20 cellular contexts compared by ENCODE assay signal in the genomic region with DNA sequence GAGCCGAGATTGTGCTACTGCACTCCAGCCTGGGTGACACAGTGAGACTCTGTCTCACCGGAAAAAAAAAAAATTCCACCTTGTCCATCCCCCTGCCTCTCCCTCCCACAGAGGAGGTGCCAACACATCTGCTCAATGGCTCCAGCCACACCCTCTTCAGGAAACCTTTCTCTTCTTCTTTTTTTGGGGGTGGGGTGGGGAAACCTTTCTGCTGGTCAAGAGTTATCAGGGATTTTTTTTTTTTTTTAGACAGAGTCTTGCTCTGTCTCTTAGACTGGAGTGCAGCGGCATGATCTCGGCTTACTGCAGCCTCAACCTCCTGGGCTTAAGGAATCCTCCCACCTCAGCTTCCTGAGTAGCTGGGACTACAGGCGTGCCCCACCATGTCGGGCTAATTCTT. TPM values are rescaled to one million over a fixed set of nuclear protein-coding genes. Genes with fewer than 3 reads are reported as not detected.
DNase-seq lines count a peak whose midpoint lies in the region; ATAC-seq, FAIRE-seq and TF ChIP-seq lines count a peak whose summit lies in the region.
"Had no signal": no experiment of that assay in that cellular context is flagged by ENCODE, and none has a peak within 500 bp of the region (broad histone marks: within the 10 kb centered on the region; RNA-seq: fewer than 3 reads in every experiment).

No MANE protein-coding gene starts in this region.

- H3K4me3 ChIP-seq in mucosa of descending colon, result no peak overlapping the region
- H3K4me3 ChIP-seq in kidney (ENCODE audit: low read length in 2 of 2), result no peak overlapping the region
- no peak overlapping the region for H3K4me3 ChIP-seq in A673 (ENCODE audit: low read depth, low read length, poor library complexity, severe bottlenecking)
- H3K4me3 ChIP-seq: suprapubic skin had no signal

- intact Hi-C loops in activated T-helper 2 cell treated with anti-CD3 and anti-CD28 coated beads, Interferon-gamma antibody, Interleukin-2, Interleukin-4, amounts not matched to agents 10 μg/mL and 5 μg/mL and 100 μg/mL, durations not matched to agents 14 hours and 24 hours and 36 hours (cut with micrococcal nuclease), result loop anchor here (5.0 kb wide), 1 partner anchor 35 kb away; no protein-coding TSS in a partner anchor
- intact Hi-C loops in mucosa of descending colon (cut with DNase I, micrococcal nuclease) (no loop called here), kidney (cut with DNase I) (no loop called here), A673 (cut with micrococcal nuclease; ENCODE audit: unreplicated experiment) (no loop called here)

- DNase-seq in NOMO-1 (lab: John Stamatoyannopoulos, UW; ENCODE audit: unreplicated experiment in 2 of 2), result peak; percentile 1 to 20
- no peak for DNase-seq in NOMO-1 treated with DMSO at 0.1 percent for 48 hours (lab: John Stamatoyannopoulos, UW; ENCODE audit: unreplicated experiment)
- peak; percentile 63 for DNase-seq in NCI-H226
- no peak for DNase-seq in activated T-helper 2 cell treated with anti-CD3 and anti-CD28 coated beads, Interferon-gamma antibody, Interleukin-2, Interleukin-4, amounts not matched to agents 10 μg/mL and 5 μg/mL and 100 μg/mL, durations not matched to agents 14 hours and 24 hours and 36 hours (ENCODE audit: low spot score)
- no peak for DNase-seq in mucosa of descending colon
- DNase-seq in kidney, result no peak
- DNase-seq in A673 (ENCODE audit: low spot score), result no peak
- DNase-seq: DND-41; effector memory CD4-positive, alpha-beta T cell; NCI-H1105; retina; T-helper 9 cell had no signal

- ATAC-seq in mucosa of descending colon, result peak; percentile 30
- ATAC-seq in HG03565 (IDR thresholded peaks at IDR 0.05; ENCODE audit: unreplicated experiment), result no peak
- ATAC-seq: foreskin keratinocyte had no signal

- FAIRE-seq in kidney (lab: Jason Lieb, UNC), result no peak

- H3K4me1 ChIP-seq in mucosa of descending colon (ENCODE audit: low read depth) (peaks cover 12% of the 10 kb centered on the region), kidney (ENCODE audit: control insufficient read depth in 1 of 2, insufficient read depth in 1 of 2, low read depth in 1 of 2, low read length in 2 of 2) (no peaks in the 10 kb centered on the region), A673 (ENCODE audit: insufficient read depth, low read length, poor library complexity, severe bottlenecking) (no peaks in the 10 kb centered on the region)

- H3K9ac ChIP-seq in kidney (ENCODE audit: low read length in 2 of 2), result no peak overlapping the region
- H3K9ac ChIP-seq: KMS-11 had no signal

- CTCF ChIA-PET in A673 (lab: Charles Lee), result no interaction called here

- H3K9me3 Mint-ChIP-seq in activated T-helper 2 cell treated with anti-CD3 and anti-CD28 coated beads, Interferon-gamma antibody, Interleukin-2, Interleukin-4, amounts not matched to agents 10 μg/mL and 5 μg/mL and 100 μg/mL, durations not matched to agents 14 hours and 24 hours and 36 hours, result no peaks in the 10 kb centered on the region

- POLR2A ChIA-PET in A673 (lab: Charles Lee; ENCODE audit: low non-redundant PET), result no interaction called here

- H3K9me3 ChIP-seq in mucosa of descending colon (no peaks in the 10 kb centered on the region), kidney (ENCODE audit: control insufficient read depth in 1 of 2, low read length in 2 of 2) (no peaks in the 10 kb centered on the region), A673 (ENCODE audit: low read depth, low read length, poor library complexity, severe bottlenecking) (no peaks in the 10 kb centered on the region)
- H3K9me3 ChIP-seq: suprapubic skin had no signal

- BruUV-seq in A673 (replicated peaks; lab: Mats Ljungman, UMichigan), result no TSS peak

- peaks cover 73% of the 10 kb centered on the region for H3K4me1 Mint-ChIP-seq in activated T-helper 2 cell treated with anti-CD3 and anti-CD28 coated beads, Interferon-gamma antibody, Interleukin-2, Interleukin-4, amounts not matched to agents 10 μg/mL and 5 μg/mL and 100 μg/mL, durations not matched to agents 14 hours and 24 hours and 36 hours (ENCODE audit: low read depth)

- no peaks in the 10 kb centered on the region for H3K27me3 Mint-ChIP-seq in activated T-helper 2 cell treated with anti-CD3 and anti-CD28 coated beads, Interferon-gamma antibody, Interleukin-2, Interleukin-4, amounts not matched to agents 10 μg/mL and 5 μg/mL and 100 μg/mL, durations not matched to agents 14 hours and 24 hours and 36 hours (ENCODE audit: low read depth)

- peak overlapping the region; percentile 96 for H3K27ac Mint-ChIP-seq in activated T-helper 2 cell treated with anti-CD3 and anti-CD28 coated beads, Interferon-gamma antibody, Interleukin-2, Interleukin-4, amounts not matched to agents 10 μg/mL and 5 μg/mL and 100 μg/mL, durations not matched to agents 14 hours and 24 hours and 36 hours

- no peaks in the 10 kb centered on the region for H3K27me3 ChIP-seq in A673 (replicated peaks; ENCODE audit: insufficient read depth, low read depth, low read length, poor library complexity)
- H3K27me3 ChIP-seq: foreskin keratinocyte, suprapubic skin had no signal

- TF ChIP-seq CTCF in mucosa of descending colon (IDR thresholded peaks at IDR 0.05), result no peak
- no peak for TF ChIP-seq CTCF in kidney (IDR thresholded peaks at IDR 0.05; ENCODE audit: borderline replicate concordance, extremely low read depth, insufficient read depth)
- no peak for TF ChIP-seq CTCF in A673 (conservative IDR thresholded peaks at IDR 0.05; ENCODE audit: low read depth, low read length)

- H3K36me3 Mint-ChIP-seq in activated T-helper 2 cell treated with anti-CD3 and anti-CD28 coated beads, Interferon-gamma antibody, Interleukin-2, Interleukin-4, amounts not matched to agents 10 μg/mL and 5 μg/mL and 100 μg/mL, durations not matched to agents 14 hours and 24 hours and 36 hours (ENCODE audit: low read depth), result peaks cover 9% of the 10 kb centered on the region

- H3K4me3 Mint-ChIP-seq in activated T-helper 2 cell treated with anti-CD3 and anti-CD28 coated beads, Interferon-gamma antibody, Interleukin-2, Interleukin-4, amounts not matched to agents 10 μg/mL and 5 μg/mL and 100 μg/mL, durations not matched to agents 14 hours and 24 hours and 36 hours (ENCODE audit: low read depth), result no peak overlapping the region

- no peaks in the 10 kb centered on the region for H3K36me3 ChIP-seq in mucosa of descending colon (ENCODE audit: low read depth)
- no peaks in the 10 kb centered on the region for H3K36me3 ChIP-seq in kidney (ENCODE audit: control insufficient read depth in 1 of 2, insufficient read depth in 2 of 2, low read length in 2 of 2)
- H3K36me3 ChIP-seq in A673 (ENCODE audit: insufficient read depth, low read length, poor library complexity, severe bottlenecking), result no peaks in the 10 kb centered on the region

- H3K27ac ChIP-seq in kidney (ENCODE audit: low read depth in 2 of 2, low read length in 2 of 2) (no peak overlapping the region), A673 (ENCODE audit: low read depth, low read length, poor library complexity, severe bottlenecking) (no peak overlapping the region)
- H3K27ac ChIP-seq: 22Rv1, C4-2B, KMS-11, suprapubic skin had no signal

RNA-seq across cellular contexts. Expression of gene TNS4, which starts 18.7 kb away (rescaled TPM):
- 8.7 and 9.0 TPM in 2 replicates for total RNA-seq in activated T-helper 2 cell treated with anti-CD3 and anti-CD28 coated beads, Interferon-gamma antibody, Interleukin-2, Interleukin-4, amounts not matched to agents 10 μg/mL and 5 μg/mL and 100 μg/mL, durations not matched to agents 14 hours and 24 hours and 36 hours
- 10 to 100 TPM in 1 of 3 donors, 1 to 10 TPM in 2; 3.0 to 13.1 (median 3.3) TPM for total RNA-seq in mucosa of descending colon
- 0.31 TPM for total RNA-seq in kidney
- 2.2 TPM for polyA plus RNA-seq in kidney (ENCODE audit: insufficient read depth, low read depth, low replicate concordance)
- not detected in 2 replicates for total RNA-seq in A673 (2021)
- total RNA-seq: cardiac septum had no signal
- polyA plus RNA-seq: neural cell had no signal

RNA-seq across cellular contexts. Expression of gene IGFBP4, which starts 39.5 kb away (rescaled TPM):
- 54.6 and 59.3 TPM in 2 replicates for total RNA-seq in activated T-helper 2 cell treated with anti-CD3 and anti-CD28 coated beads, Interferon-gamma antibody, Interleukin-2, Interleukin-4, amounts not matched to agents 10 μg/mL and 5 μg/mL and 100 μg/mL, durations not matched to agents 14 hours and 24 hours and 36 hours
- total RNA-seq in mucosa of descending colon (100 to 1,000 TPM; 215 to 459 (median 244) TPM), kidney (743 TPM), A673 (2021) (4.8 and 6.5 TPM in 2 replicates)
- 545 TPM for polyA plus RNA-seq in kidney (ENCODE audit: insufficient read depth, low read depth, low replicate concordance)

Comparison
In these comparisons a context has a peak if more than half of its experiments do, and no peak if none do; other contexts are left out.
1. DNase-seq: peak in NOMO-1 (2 of 2) and NCI-H226 (single experiment); none in NOMO-1 treated with DMSO at 0.1 percent for 48 hours (single experiment), activated T-helper 2 cell treated with anti-CD3 and anti-CD28 coated beads, Interferon-gamma antibody, Interleukin-2, Interleukin-4, amounts not matched to agents 10 μg/mL and 5 μg/mL and 100 μg/mL, durations not matched to agents 14 hours and 24 hours and 36 hours (single experiment), mucosa of descending colon (0 of 3), kidney (single experiment) and A673 (single experiment).